Comparison of ENCODE assay signal across 8 cellular contexts in the genomic region with DNA sequence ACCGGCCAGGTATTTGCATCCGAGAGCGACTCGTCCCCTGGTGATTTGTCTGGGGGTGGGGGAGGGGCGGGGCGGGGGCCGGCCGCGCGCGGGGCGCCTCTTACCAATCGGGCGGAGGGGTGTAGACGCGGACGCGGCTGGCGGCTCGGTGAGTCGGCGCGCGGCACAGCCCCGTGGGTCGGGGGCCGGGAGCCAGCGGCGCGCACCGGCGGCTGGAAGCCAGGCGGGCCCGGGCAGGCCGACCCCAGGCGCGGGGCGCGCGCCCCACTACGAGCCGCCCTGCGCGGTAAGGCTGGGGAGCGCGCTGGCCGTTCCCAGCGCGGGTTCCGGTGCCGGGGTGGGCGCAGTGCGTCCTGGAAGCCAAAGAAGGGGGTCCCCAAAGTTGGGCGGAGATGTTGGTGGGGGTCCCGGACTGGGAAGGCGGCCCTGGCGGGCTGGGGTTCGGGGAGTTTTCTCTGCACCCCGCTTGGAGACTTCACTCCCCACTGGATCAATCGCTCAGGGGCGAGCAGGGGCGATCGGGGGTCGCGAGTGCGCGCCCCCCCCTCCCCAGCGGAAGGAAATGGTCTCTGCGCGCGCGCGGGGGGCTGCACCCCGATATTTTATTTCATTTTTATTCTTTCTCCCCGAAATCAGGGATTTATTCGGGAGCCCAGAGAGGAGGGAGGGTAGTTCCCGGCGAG. TPM values are rescaled to one million over a fixed set of nuclear protein-coding genes. Genes with fewer than 3 reads are reported as not detected.
DNase-seq lines count a peak whose midpoint lies in the region; ATAC-seq and TF ChIP-seq lines count a peak whose summit lies in the region.

A gene with protein sequence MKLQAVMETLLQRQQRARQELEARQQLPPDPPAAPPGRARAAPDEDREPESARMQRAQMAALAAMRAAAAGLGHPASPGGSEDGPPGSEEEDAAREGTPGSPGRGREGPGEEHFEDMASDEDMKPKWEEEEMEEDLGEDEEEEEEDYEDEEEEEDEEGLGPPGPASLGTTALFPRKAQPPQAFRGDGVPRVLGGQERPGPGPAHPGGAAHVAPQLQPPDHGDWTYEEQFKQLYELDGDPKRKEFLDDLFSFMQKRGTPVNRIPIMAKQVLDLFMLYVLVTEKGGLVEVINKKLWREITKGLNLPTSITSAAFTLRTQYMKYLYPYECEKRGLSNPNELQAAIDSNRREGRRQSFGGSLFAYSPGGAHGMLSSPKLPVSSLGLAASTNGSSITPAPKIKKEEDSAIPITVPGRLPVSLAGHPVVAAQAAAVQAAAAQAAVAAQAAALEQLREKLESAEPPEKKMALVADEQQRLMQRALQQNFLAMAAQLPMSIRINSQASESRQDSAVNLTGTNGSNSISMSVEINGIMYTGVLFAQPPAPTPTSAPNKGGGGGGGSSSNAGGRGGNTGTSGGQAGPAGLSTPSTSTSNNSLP (plus strand): TSS at position 124 of the 683 bp plus-strand sequence. CDS start 3,494 bp downstream, outside the sequence.

- no peak within 1 kb of the TSS for H3K9ac ChIP-seq in H9 (ENCODE audit: extremely low read depth, insufficient read length, low read length)

- H3K36me3 ChIP-seq in PC-9 (ENCODE audit: low read depth) (no peaks in the 10 kb centered on the region), vagina (no peaks in the 10 kb centered on the region)

- DNase-seq in NCI-H748 (lab: John Stamatoyannopoulos, UW; ENCODE audit: unreplicated experiment) (peak; percentile 72), NCI-H748 treated with DMSO at 0.1 percent for 48 hours (lab: John Stamatoyannopoulos, UW) (no peak), H9 (peak; percentile 71), PC-9 (no peak), mesothelial cell of epicardium (ENCODE audit: low spot score in 2 of 2, unreplicated experiment in 2 of 2) (no peak), vagina (ENCODE audit: extremely low spot score in 2 of 2) (no peak), globus pallidus (ENCODE audit: low spot score) (no peak)
- no peak for DNase-seq in effector memory CD8-positive, alpha-beta T cell

- H3K27me3 ChIP-seq in H9 (ENCODE audit: insufficient read depth, low read length) (peaks cover 4% of the 10 kb centered on the region; the same call in 1 of the 2 replicates), PC-9 (ENCODE audit: insufficient read depth, low read depth) (no peaks in the 10 kb centered on the region), vagina (no peaks in the 10 kb centered on the region)

- peaks cover 10% of the 10 kb centered on the region; the same call in 1 of the 2 replicates for H3F3A ChIP-seq in PC-9 (ENCODE audit: insufficient read depth, low read depth)

- peak within 1 kb of the TSS; percentile 67 for H3K4me2 ChIP-seq in H9 (ENCODE audit: insufficient read depth, insufficient read length, low read length)
- H3K4me2 ChIP-seq in PC-9: peak within 1 kb of the TSS; percentile 89

- peak within 1 kb of the TSS; percentile 78 to 91 for H3K4me3 Mint-ChIP-seq in H9
- H3K4me3 Mint-ChIP-seq in effector memory CD8-positive, alpha-beta T cell: peak within 1 kb of the TSS; percentile 82 to 83
- H3K4me3 Mint-ChIP-seq in mesothelial cell of epicardium: peak within 1 kb of the TSS; percentile 84

- no peak within 1 kb of the TSS for H3T11ph ChIP-seq in H9 (ENCODE audit: low read length)

- H3K79me2 ChIP-seq in H9 (ENCODE audit: insufficient read depth, low read length): no peaks in the 10 kb centered on the region; the same call in 1 of the 2 replicates
- H3K79me2 ChIP-seq in PC-9 (ENCODE audit: low read depth): no peaks in the 10 kb centered on the region

- peak within 1 kb of the TSS; percentile 73; the same call in 1 of the 2 replicates for H3K14ac ChIP-seq in H9 (ENCODE audit: insufficient read depth, low read length)

- H3K79me1 ChIP-seq in H9 (ENCODE audit: insufficient read depth, low read depth, low read length, poor library complexity, severe bottlenecking): no peaks in the 10 kb centered on the region

- no CpG with 5 or more reads among the region's 78 CpGs for WGBS in H9 (ENCODE audit: extremely low coverage, insufficient read length, low lambda C conversion rate)

- H4K20me1 ChIP-seq in H9 (ENCODE audit: control insufficient read depth, insufficient read depth, insufficient read length) (no peaks in the 10 kb centered on the region), PC-9 (ENCODE audit: insufficient read depth) (no peaks in the 10 kb centered on the region; the same call in 1 of the 2 replicates)

- no peak within 1 kb of the TSS for H4K91ac ChIP-seq in H9 (ENCODE audit: insufficient read length, low read depth, low read length)

- no peak within 1 kb of the TSS for H2BK5ac ChIP-seq in H9 (ENCODE audit: insufficient read length, low read length)

- intact Hi-C loops in PC-9 (cut with micrococcal nuclease; ENCODE audit: unreplicated experiment): loop anchor here (10.0 kb wide), 2 partner anchors 261 to 351 kb away; a partner anchor contains a TSS
- intact Hi-C loops in vagina (cut with DNase I): loop anchor here (10.0 kb wide), 1 partner anchor 319 kb away; a partner anchor contains a TSS

- no peak within 1 kb of the TSS for H2BK120ac ChIP-seq in H9 (ENCODE audit: low read depth, low read length, poor library complexity, severe bottlenecking)

- peak within 1 kb of the TSS; percentile 59 for H3K18ac ChIP-seq in H9 (ENCODE audit: insufficient read length, low read depth, low read length)

- no peak within 1 kb of the TSS for H4K8ac ChIP-seq in H9 (replicated peaks; ENCODE audit: insufficient read length, low read depth, low read length)

- no peak within 1 kb of the TSS for H3K56ac ChIP-seq in H9 (ENCODE audit: insufficient read length, low read depth, low read length)

- BruUV-seq in PC-9 (replicated peaks; lab: Mats Ljungman, UMichigan): no TSS peak

- CTCF ChIA-PET in PC-9 (lab: Charles Lee): no interaction called here

- H3K23ac ChIP-seq in H9 (ENCODE audit: insufficient read length, low read depth, low read length): no peak within 1 kb of the TSS

- H2BK15ac ChIP-seq in H9 (ENCODE audit: low read depth, low read length): no peak within 1 kb of the TSS

- H2BK12ac ChIP-seq in H9 (ENCODE audit: insufficient read length, low read depth, low read length): no peak within 1 kb of the TSS

- TF ChIP-seq CTCF in H9 (conservative IDR thresholded peaks at IDR 0.05) (no peak), PC-9 (conservative IDR thresholded peaks at IDR 0.05) (no peak), mesothelial cell of epicardium (IDR thresholded peaks at IDR 0.05; ENCODE audit: unreplicated experiment) (peak; percentile 9), vagina (IDR thresholded peaks at IDR 0.05) (no peak)

- ATAC-seq in effector memory CD8-positive, alpha-beta T cell (replicated peaks): peak; percentile 28

- H3K27ac Mint-ChIP-seq in H9 (peak within 1 kb of the TSS in 2 of 3 experiments; percentile 34 to 72; a peak in 1 of 7 replicates), mesothelial cell of epicardium (peak within 1 kb of the TSS; percentile 83)
- H3K27ac Mint-ChIP-seq in effector memory CD8-positive, alpha-beta T cell: peak within 1 kb of the TSS; percentile 41 to 63

- no peak within 1 kb of the TSS for H2AFZ ChIP-seq in H9 (ENCODE audit: low read length)
- H2AFZ ChIP-seq in PC-9: peak within 1 kb of the TSS; percentile 79

- H3K9me2 ChIP-seq in PC-9 (ENCODE audit: insufficient read depth): no peaks in the 10 kb centered on the region

- H3K4me1 Mint-ChIP-seq in H9: peaks cover 5 to 16% of the 10 kb centered on the region in 2 experiments
- peaks cover 8% of the 10 kb centered on the region in 2 donors for H3K4me1 Mint-ChIP-seq in effector memory CD8-positive, alpha-beta T cell (ENCODE audit: low read depth in 2 of 2)
- H3K4me1 Mint-ChIP-seq in mesothelial cell of epicardium: peaks cover 6% of the 10 kb centered on the region

- no peak within 1 kb of the TSS for H4K5ac ChIP-seq in H9 (ENCODE audit: insufficient read length, low read depth, low read length)

- H3K9me3 ChIP-seq in H9 (ENCODE audit: control insufficient read depth, low read depth, low read length): no peaks in the 10 kb centered on the region
- no peaks in the 10 kb centered on the region for H3K9me3 ChIP-seq in PC-9 (ENCODE audit: insufficient read depth, low read depth)
- H3K9me3 ChIP-seq in vagina: no peaks in the 10 kb centered on the region

- TF ChIP-seq POLR2A in vagina (IDR thresholded peaks at IDR 0.05): peak in 1 of 2 donors; percentile 43

- H3K4me3 ChIP-seq in PC-9 (peak within 1 kb of the TSS; percentile 77), vagina (peak within 1 kb of the TSS; percentile 72 to 87)

- no peak within 1 kb of the TSS for H2AK5ac ChIP-seq in H9 (ENCODE audit: insufficient read length, low read length)

- POLR2A ChIA-PET in PC-9 (lab: Charles Lee; ENCODE audit: unreplicated experiment): no interaction called here

- H3K27me3 Mint-ChIP-seq in H9 (ENCODE audit: low read depth) (peaks cover 17% of the 10 kb centered on the region), mesothelial cell of epicardium (ENCODE audit: low read depth) (peaks cover 8% of the 10 kb centered on the region)
- no peaks in the 10 kb centered on the region for H3K27me3 Mint-ChIP-seq in effector memory CD8-positive, alpha-beta T cell

- H3K4me1 ChIP-seq in H9 (ENCODE audit: insufficient read depth, low read length): no peaks in the 10 kb centered on the region
- no peaks in the 10 kb centered on the region; the same call in 1 of the 2 replicates for H3K4me1 ChIP-seq in PC-9 (replicated peaks; ENCODE audit: insufficient read depth)
- peaks cover 28% of the 10 kb centered on the region for H3K4me1 ChIP-seq in vagina

- no peak within 1 kb of the TSS for H3K27ac ChIP-seq in H9 (ENCODE audit: insufficient read length, low read depth, low read length)
- H3K27ac ChIP-seq in PC-9: no peak within 1 kb of the TSS
- H3K27ac ChIP-seq in vagina: peak within 1 kb of the TSS; percentile 82

- peaks cover 3% of the 10 kb centered on the region for H3K23me2 ChIP-seq in H9 (ENCODE audit: insufficient read length, low read depth, low read length, poor library complexity, severe bottlenecking)

- no peak within 1 kb of the TSS for H2BK20ac ChIP-seq in H9 (ENCODE audit: low read depth, low read length, poor library complexity, severe bottlenecking)

- no peaks in the 10 kb centered on the region for H3K9me3 Mint-ChIP-seq in H9
- H3K9me3 Mint-ChIP-seq in effector memory CD8-positive, alpha-beta T cell: no peaks in the 10 kb centered on the region
- H3K9me3 Mint-ChIP-seq in mesothelial cell of epicardium: no peaks in the 10 kb centered on the region

- H3K4ac ChIP-seq in H9 (ENCODE audit: low read depth, low read length): no peak within 1 kb of the TSS

- H3K36me3 Mint-ChIP-seq in H9 (ENCODE audit: insufficient read depth in 1 of 3, low read depth in 3 of 3) (peaks cover 6 to 19% (median 17%) of the 10 kb centered on the region in 3 experiments), mesothelial cell of epicardium (peaks cover 3% of the 10 kb centered on the region)
- H3K36me3 Mint-ChIP-seq in effector memory CD8-positive, alpha-beta T cell (ENCODE audit: insufficient read depth): peaks cover 13% of the 10 kb centered on the region

RNA-seq across cellular contexts. Expression of the gene that starts here (rescaled TPM):
- total RNA-seq in H9 (2021) (98.3 and 104 TPM in 2 replicates), PC-9 (2021) (9.2 and 10.7 TPM in 2 replicates), mesothelial cell of epicardium (65.9 to 72.4 TPM (median 70.6 TPM) in 3 replicates), vagina (10.3 TPM)

Comparison
In these comparisons a context has a peak if more than half of its experiments do, and no peak if none do; other contexts are left out.
1. DNase-seq: peak in NCI-H748 (single experiment) and H9 (single experiment); none in NCI-H748 treated with DMSO at 0.1 percent for 48 hours (single experiment), PC-9 (0 of 2), effector memory CD8-positive, alpha-beta T cell (0 of 3), mesothelial cell of epicardium (0 of 2), vagina (0 of 2) and globus pallidus (single experiment).
2. Peak in every context shown above with its lines, with median percentiles within 50 percentile points of each other: H3K27ac Mint-ChIP-seq and H3K4me3 Mint-ChIP-seq.